ENCODE assay signal across 1 cellular context in the genomic region with DNA sequence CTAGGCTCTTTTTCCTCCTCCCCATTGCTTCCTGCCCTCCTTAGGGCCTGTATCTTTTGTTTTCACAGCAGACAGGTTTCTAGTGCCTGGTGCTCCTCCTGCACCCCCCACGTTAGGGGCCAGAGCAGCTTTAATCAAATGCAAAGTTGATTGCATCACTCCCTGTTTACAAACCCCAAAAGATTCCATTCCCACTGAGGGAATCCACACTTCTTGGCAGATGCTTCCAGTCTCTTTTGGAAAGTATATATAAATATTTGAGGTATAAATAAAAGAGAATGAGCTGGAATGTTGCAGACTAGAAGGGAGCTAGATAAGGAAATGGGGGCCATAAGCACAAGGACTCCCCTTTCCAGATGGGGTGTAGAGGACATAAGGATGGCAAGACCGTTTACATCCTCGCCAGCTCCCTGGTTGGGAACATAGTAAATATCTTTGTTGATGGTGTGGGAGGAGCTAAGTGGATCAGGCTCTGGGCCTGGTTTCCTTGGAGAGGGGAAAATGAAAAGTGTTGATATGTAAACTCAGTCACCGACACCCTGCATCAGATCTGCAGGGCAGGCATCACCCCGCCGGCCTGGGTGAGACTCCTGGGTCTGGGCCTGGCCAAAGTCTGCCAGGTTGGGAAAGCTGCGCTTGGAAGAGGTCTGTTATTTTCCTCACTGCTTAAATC.
TF ChIP-seq lines count a peak whose summit lies in the region.

No MANE protein-coding gene starts in this region.

TF ChIP-seq in K562, 482 proteins besides CTCF, POLR2A, EP300 and RAD21:
- peak; percentile 43 for TF ChIP-seq WHSC1 (IDR thresholded peaks at IDR 0.05; ENCODE audit: low read length)
- no peak for TF ChIP-seq MLLT1 (IDR thresholded peaks at IDR 0.05)
- TF ChIP-seq MECOM (CRISPR knock-in tag; IDR thresholded peaks at IDR 0.05): no peak
- 0 out of 2 replicates have a peak, but pooled peaks have one; percentile 10 for TF ChIP-seq HDAC6 (IDR thresholded peaks at IDR 0.05; ENCODE audit: low read depth, low read length)
- peak; percentile 74 for TF ChIP-seq CEBPB (tag; IDR thresholded peaks at IDR 0.05)
- no peak for TF ChIP-seq HDAC8 (tag; IDR thresholded peaks at IDR 0.05)
- TF ChIP-seq ATF3 (IDR thresholded peaks at IDR 0.05): peak; percentile 72
- no peak for TF ChIP-seq ATF3 (CRISPR knock-in tag; conservative IDR thresholded peaks at IDR 0.05)
- peak; percentile 53 for TF ChIP-seq CEBPG (CRISPR knock-in tag; IDR thresholded peaks at IDR 0.05)
- TF ChIP-seq CEBPG (tag; conservative IDR thresholded peaks at IDR 0.05 in 1 of 2, IDR thresholded peaks at IDR 0.05 in 1 of 2): peak; percentile 74 to 82
